ENCODE assay signal across 11 cellular contexts in genomic region chrX:16618422-16618821, GRCh38. TPM values are rescaled to one million over a fixed set of nuclear protein-coding genes. Genes with fewer than 3 reads are reported as not detected.
"Had no signal": no experiment of that assay in that cellular context is flagged by ENCODE, and none has a peak within 500 bp of the region (broad histone marks: within the 10 kb centered on the region; RNA-seq: fewer than 3 reads in every experiment).

No MANE protein-coding gene starts in this region.

- H3K4me3 ChIP-seq: GM23338 had no signal

- H3K4me3 Mint-ChIP-seq: GM23338, H9, HFFc6, IgD-negative memory B cell had no signal

- H3K9me3 Mint-ChIP-seq: GM23338, HFFc6 had no signal

- H2AFZ ChIP-seq: GM23338 had no signal

- DNase-seq: H9, HCEC 1CT, HFFc6, KBM-7 had no signal

- H3K27ac ChIP-seq: HL-60 had no signal

- FAIRE-seq: H1, H54, HepG2 had no signal

- H3K4me2 ChIP-seq: GM23338 had no signal

- H3K27ac Mint-ChIP-seq: GM23338, H9, HFFc6, IgD-negative memory B cell had no signal

- ATAC-seq: GM23338, HepG2 had no signal

- H3K27me3 Mint-ChIP-seq: IgD-negative memory B cell had no signal

- H3K4me1 Mint-ChIP-seq: IgD-negative memory B cell had no signal

RNA-seq across cellular contexts. Expression of gene S100G, which starts 31.5 kb away (rescaled TPM):
- total RNA-seq: GM23338, H1, H9, HepG2, HFFc6, HT1080 had no signal
- polyA plus RNA-seq: GM23338, H1, HepG2, IgD-negative memory B cell had no signal
